7 cellular contexts compared by ENCODE assay signal in the genomic region with DNA sequence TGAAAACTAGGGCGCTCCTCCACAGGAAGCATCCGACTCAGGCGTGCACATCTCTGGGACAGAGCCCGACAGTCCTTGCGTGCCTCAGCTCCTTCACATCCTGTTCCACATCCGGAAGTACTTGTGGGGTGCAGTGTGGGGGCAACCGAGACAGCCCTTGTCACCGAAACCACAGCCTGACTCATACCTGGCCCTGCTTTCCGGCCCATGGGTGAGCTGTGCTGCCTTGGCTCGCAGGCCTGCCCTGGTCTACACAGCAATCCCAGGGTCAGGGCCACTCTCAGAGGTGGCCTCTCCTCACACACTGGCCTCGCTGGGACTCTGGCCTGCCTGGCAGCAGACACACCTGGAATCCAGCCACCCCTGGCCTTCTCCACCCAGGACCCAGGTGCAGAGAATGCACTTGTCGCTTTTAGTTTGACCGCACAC.
DNase-seq lines count a peak whose midpoint lies in the region; ATAC-seq lines count a peak whose summit lies in the region.

No MANE protein-coding gene starts in this region.

- no peaks in the 10 kb centered on the region for H3K9me3 Mint-ChIP-seq in activated naive CD4-positive, alpha-beta T cell treated with anti-CD3 and anti-CD28 coated beads, Interleukin-2, amount 50 U/mL, for 72 hours

- H3K36me3 Mint-ChIP-seq in activated naive CD4-positive, alpha-beta T cell treated with anti-CD3 and anti-CD28 coated beads, Interleukin-2, amount 50 U/mL, for 72 hours: peaks cover 25 to 45% of the 10 kb centered on the region in 2 donors

- ATAC-seq in GM19025 (IDR thresholded peaks at IDR 0.05; ENCODE audit: low read depth, unreplicated experiment): peak; percentile 89
- ATAC-seq in HG03139 (IDR thresholded peaks at IDR 0.05; ENCODE audit: unreplicated experiment): peak; percentile 96
- ATAC-seq in activated naive CD4-positive, alpha-beta T cell treated with anti-CD3 and anti-CD28 coated beads, Interleukin-2, amount 50 U/mL, for 72 hours: peak; percentile 83 to 91

- H3K27ac Mint-ChIP-seq in activated naive CD4-positive, alpha-beta T cell treated with anti-CD3 and anti-CD28 coated beads, Interleukin-2, amount 50 U/mL, for 72 hours: peak overlapping the region; percentile 85 to 96

- peak; percentile 85 for DNase-seq in SKM-1 treated with dmso at 0.1 percent for 144 hours (lab: John Stamatoyannopoulos, UW; ENCODE audit: unreplicated experiment)
- peak; percentile 77 to 95 for DNase-seq in activated naive CD4-positive, alpha-beta T cell treated with anti-CD3 and anti-CD28 coated beads, Interleukin-2, amount 50 U/mL, for 72 hours (ENCODE audit: low spot score in 2 of 2)
- DNase-seq in iPS-NIHi7 (ENCODE audit: extremely low spot score): peak; percentile 44
- DNase-seq in stimulated activated CD4-positive, alpha-beta T cell treated with anti-CD3 and anti-CD28 coated beads, Interleukin-4, amount 100 ng/mL, for 48 hours (ENCODE audit: low read depth in 2 of 2): peak; percentile 75 to 86
- no peak for DNase-seq in NCI-H2196 treated with DMSO at 0.1 percent for 48 hours (lab: John Stamatoyannopoulos, UW; ENCODE audit: unreplicated experiment)
